Comparison of ENCODE assay signal across 8 cellular contexts in the genomic region with DNA sequence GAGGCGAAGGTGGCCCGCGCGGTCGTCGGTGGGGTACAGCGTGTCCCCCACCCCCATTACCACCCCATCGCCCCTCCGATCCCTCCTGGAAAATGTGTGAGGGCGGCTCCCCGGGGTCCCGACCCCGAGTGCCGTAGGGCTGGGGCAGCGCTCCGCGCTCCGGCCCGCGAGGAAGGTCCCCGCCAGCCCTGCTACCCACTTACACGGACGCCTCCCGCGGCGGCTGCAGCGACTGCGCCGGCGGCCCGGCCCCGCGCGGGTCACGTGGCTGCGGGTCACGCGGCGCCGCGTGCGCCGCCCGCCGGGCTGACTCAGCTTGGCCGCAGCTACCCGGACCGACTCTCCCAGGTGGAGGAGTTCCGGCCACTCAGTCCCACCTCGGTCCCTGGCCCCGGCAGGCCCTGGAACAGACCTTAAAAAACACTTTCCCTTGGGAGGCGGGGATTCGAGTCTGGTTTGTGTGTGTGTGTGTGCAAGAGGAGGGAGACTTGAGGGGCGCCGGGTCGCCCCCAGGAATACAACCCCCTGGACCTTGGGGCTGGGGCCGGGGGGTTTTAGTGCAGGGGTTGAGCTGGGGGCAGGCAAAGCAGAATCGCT. TPM values are rescaled to one million over a fixed set of nuclear protein-coding genes. Genes with fewer than 3 reads are reported as not detected.
DNase-seq lines count a peak whose midpoint lies in the region; ATAC-seq and TF ChIP-seq lines count a peak whose summit lies in the region.

A gene (minus strand): TSS at position 236 of the 597 bp plus-strand sequence. CDS start 992 bp downstream, outside the sequence.

- CTCF ChIA-PET in A673 (lab: Charles Lee): interaction anchor here (0.6 to 1.0 kb wide), 2 partner anchors 23 to 130 kb away, joined by 3 read pairs; no protein-coding TSS in a partner anchor

- H2BK5ac ChIP-seq in mesendoderm (ENCODE audit: low read length): no peak within 1 kb of the TSS

- no peaks in the 10 kb centered on the region for H3K79me1 ChIP-seq in mesendoderm (ENCODE audit: low read length)

- peak within 1 kb of the TSS; percentile 83 for H3K56ac ChIP-seq in mesendoderm (ENCODE audit: low read length)

- H2AK5ac ChIP-seq in mesendoderm (ENCODE audit: low read length): no peak within 1 kb of the TSS

- H3K79me2 ChIP-seq in mesendoderm (ENCODE audit: control insufficient read depth, insufficient read depth, low read length): no peaks in the 10 kb centered on the region

- H3K4me1 ChIP-seq in A673 (ENCODE audit: insufficient read depth, low read length, poor library complexity, severe bottlenecking) (peaks cover 9% of the 10 kb centered on the region), endocrine pancreas (ENCODE audit: control insufficient read depth, insufficient read depth, low read length) (peaks cover 5% of the 10 kb centered on the region), mesendoderm (ENCODE audit: control insufficient read depth, low read depth, low read length) (no peaks in the 10 kb centered on the region)

- DNase-seq in A673 (ENCODE audit: low spot score) (peak; percentile 74), NCI-H82 treated with DMSO at 0.1 percent for 48 hours (lab: John Stamatoyannopoulos, UW; ENCODE audit: unreplicated experiment) (peak; percentile 15), mesendoderm (peak; percentile 74)
- DNase-seq in activated CD8-positive, alpha-beta memory T cell treated with anti-CD3 and anti-CD28 coated beads for 4 hours (ENCODE audit: low read depth in 2 of 2): peak; percentile 45 to 47
- DNase-seq in stimulated activated CD8-positive, alpha-beta memory T cell treated with anti-CD3 and anti-CD28 coated beads, Interleukin-15, amount 100 ng/mL, for 4 hours (ENCODE audit: low read depth in 2 of 2): peak; percentile 36 to 59

- peak within 1 kb of the TSS; percentile 93 for H3K4ac ChIP-seq in mesendoderm (ENCODE audit: low read depth, low read length)

- peak within 1 kb of the TSS; percentile 97 for H3K18ac ChIP-seq in mesendoderm (ENCODE audit: low read length)

- H3K9me3 ChIP-seq in A673 (ENCODE audit: low read depth, low read length, poor library complexity, severe bottlenecking) (no peaks in the 10 kb centered on the region), endocrine pancreas (ENCODE audit: control insufficient read depth, low read length) (no peaks in the 10 kb centered on the region)

- no peak within 1 kb of the TSS for H3K23ac ChIP-seq in mesendoderm (ENCODE audit: low read length)

- H3K4me2 ChIP-seq in mesendoderm (ENCODE audit: low read length): peak within 1 kb of the TSS; percentile 51

- H3K36me3 ChIP-seq in A673 (ENCODE audit: insufficient read depth, low read length, poor library complexity, severe bottlenecking) (no peaks in the 10 kb centered on the region), endocrine pancreas (ENCODE audit: control insufficient read depth, insufficient read depth, low read length) (no peaks in the 10 kb centered on the region), mesendoderm (ENCODE audit: control insufficient read depth, insufficient read depth, low read length) (no peaks in the 10 kb centered on the region)

- no TSS peak for BruUV-seq in A673 (replicated peaks; lab: Mats Ljungman, UMichigan)

- H2BK15ac ChIP-seq in mesendoderm (replicated peaks; ENCODE audit: low read depth): peak within 1 kb of the TSS; percentile 27

- peak within 1 kb of the TSS; percentile 64 for H2BK120ac ChIP-seq in mesendoderm (ENCODE audit: low read depth, low read length)

- TF ChIP-seq POLR2A in GM18526 (IDR thresholded peaks at IDR 0.05; ENCODE audit: extremely low read depth, insufficient read length): peak; percentile 51

- H3K9ac ChIP-seq in endocrine pancreas (ENCODE audit: control insufficient read depth, insufficient read depth, low read length) (peak within 1 kb of the TSS; percentile 96), mesendoderm (ENCODE audit: low read length) (peak within 1 kb of the TSS; percentile 59)

- intact Hi-C loops in A673 (cut with micrococcal nuclease; ENCODE audit: unreplicated experiment): loop anchor here (5.0 to 10.0 kb wide), 2 partner anchors 129 to 542 kb away; no protein-coding TSS in a partner anchor

- TF ChIP-seq CTCF in A673 (conservative IDR thresholded peaks at IDR 0.05; ENCODE audit: low read depth, low read length): no peak

- H4K8ac ChIP-seq in mesendoderm (ENCODE audit: low read depth, low read length): peak within 1 kb of the TSS; percentile 91

- H4K5ac ChIP-seq in mesendoderm (ENCODE audit: low read length): no peak within 1 kb of the TSS

- H3K4me3 ChIP-seq in A673 (ENCODE audit: low read depth, low read length, poor library complexity, severe bottlenecking) (peak within 1 kb of the TSS; percentile 72), endocrine pancreas (ENCODE audit: control insufficient read depth, insufficient read depth, low read length) (peak within 1 kb of the TSS; percentile 76), mesendoderm (ENCODE audit: low read length) (peak within 1 kb of the TSS; percentile 12)

- peak within 1 kb of the TSS; percentile 73 for H3K27ac ChIP-seq in A673 (ENCODE audit: low read depth, low read length, poor library complexity, severe bottlenecking)
- H3K27ac ChIP-seq in mesendoderm (ENCODE audit: low read depth, low read length): peak within 1 kb of the TSS; percentile 19

- peak; percentile 45 for ATAC-seq in HG03066 (IDR thresholded peaks at IDR 0.05; ENCODE audit: low read depth, unreplicated experiment)

- H3K27me3 ChIP-seq in A673 (replicated peaks; ENCODE audit: insufficient read depth, low read depth, low read length, poor library complexity) (no peaks in the 10 kb centered on the region), endocrine pancreas (ENCODE audit: control insufficient read depth, insufficient read depth, low read length) (no peaks in the 10 kb centered on the region), mesendoderm (ENCODE audit: insufficient read depth, low read length, poor library complexity) (no peaks in the 10 kb centered on the region)

- no CpG with 5 or more reads among the region's 58 CpGs for WGBS in mesendoderm (ENCODE audit: extremely low coverage, insufficient coverage, low lambda C conversion rate)

- POLR2A ChIA-PET in A673 (lab: Charles Lee; ENCODE audit: low non-redundant PET): no interaction called here

RNA-seq across cellular contexts. Expression of the gene that starts here (rescaled TPM):
- total RNA-seq in A673 (2021): 46.7 and 52.4 TPM in 2 replicates
- polyA plus RNA-seq in mesendoderm (2013, experiment 1 of 2): 61.7 TPM
- polyA plus RNA-seq in mesendoderm (2013, experiment 2 of 2): 60.5 TPM

Comparison
In these comparisons a context has a peak if more than half of its experiments do, and no peak if none do; other contexts are left out.
1. Peak in every context shown above with its lines: DNase-seq, ATAC-seq, H3K4me3 ChIP-seq and H3K27ac ChIP-seq.
2. DNase-seq: peak in every context shown above with its lines; median percentile 74 in A673; 74 in mesendoderm; 48 in stimulated activated CD8-positive, alpha-beta memory T cell treated with anti-CD3 and anti-CD28 coated beads, Interleukin-15, amount 100 ng/mL, for 4 hours; 46 in activated CD8-positive, alpha-beta memory T cell treated with anti-CD3 and anti-CD28 coated beads for 4 hours; 15 in NCI-H82 treated with DMSO at 0.1 percent for 48 hours.
3. H3K4me3 ChIP-seq: peak in every context shown above with its lines; median percentile 76 in endocrine pancreas; 72 in A673; 12 in mesendoderm.